In genomic region chr6:163054641-163055040, GRCh38 we compare ENCODE assay signal across 22 cellular contexts.
DNase-seq lines count a peak whose midpoint lies in the region; ATAC-seq and TF ChIP-seq lines count a peak whose summit lies in the region.
"Had no signal": no experiment of that assay in that cellular context is flagged by ENCODE, and none has a peak within 500 bp of the region (broad histone marks: within the 10 kb centered on the region; RNA-seq: fewer than 3 reads in every experiment).

No MANE protein-coding gene starts in this region.

- H2BK5ac ChIP-seq in neuronal stem cell (ENCODE audit: low read length), result no peak overlapping the region

- H3K27ac ChIP-seq in endodermal cell (ENCODE audit: low read depth, low read length), result peak overlapping the region; percentile 93
- H3K27ac ChIP-seq in neuronal stem cell (replicated peaks; ENCODE audit: low read length), result no peak overlapping the region
- no peak overlapping the region for H3K27ac ChIP-seq in PC-9
- H3K27ac ChIP-seq: 22Rv1, A549, BLaER1, GM23248, HL-60 had no signal

- H3K4me3 Mint-ChIP-seq in WTC11 (no peak overlapping the region), endodermal cell (no peak overlapping the region)
- H3K4me3 Mint-ChIP-seq: CD4-positive, CD25-positive, alpha-beta regulatory T cell; CD8-positive, alpha-beta memory T cell; HFFc6 had no signal

- H3K4me1 ChIP-seq in BE2C (no peaks in the 10 kb centered on the region), endodermal cell (ENCODE audit: control insufficient read depth, insufficient read depth, low read length) (no peaks in the 10 kb centered on the region), neuronal stem cell (ENCODE audit: control insufficient read depth in 2 of 2, insufficient read depth in 1 of 2, low read depth in 1 of 2, low read length in 2 of 2) (peaks cover 0 to 22% of the 10 kb centered on the region in 2 donors), PC-9 (replicated peaks; ENCODE audit: insufficient read depth) (no peaks in the 10 kb centered on the region)
- H3K4me1 ChIP-seq: A549, BLaER1 had no signal

- BruUV-seq in PC-9 (replicated peaks; lab: Mats Ljungman, UMichigan), result no TSS peak

- H2AFZ ChIP-seq in neuronal stem cell (ENCODE audit: low read length), result peak overlapping the region; percentile 32
- no peak overlapping the region for H2AFZ ChIP-seq in PC-9
- H2AFZ ChIP-seq: GM23248 had no signal

- POLR2A ChIA-PET in WTC11 (lab: Charles Lee), result no interaction called here
- POLR2A ChIA-PET in PC-9 (lab: Charles Lee; ENCODE audit: unreplicated experiment), result no interaction called here

- H4K8ac ChIP-seq in neuronal stem cell (ENCODE audit: low read depth, low read length), result no peak overlapping the region

- H3K27me3 Mint-ChIP-seq in WTC11 (ENCODE audit: low read depth) (no peaks in the 10 kb centered on the region), endodermal cell (ENCODE audit: insufficient read depth) (no peaks in the 10 kb centered on the region)
- H3K27me3 Mint-ChIP-seq: CD4-positive, CD25-positive, alpha-beta regulatory T cell; CD8-positive, alpha-beta memory T cell had no signal

- H3K9me3 ChIP-seq in BE2C (no peaks in the 10 kb centered on the region), endodermal cell (ENCODE audit: control insufficient read depth, low read length) (no peaks in the 10 kb centered on the region), neuronal stem cell (replicated peaks in 1 of 2; ENCODE audit: control insufficient read depth in 2 of 2, insufficient read depth in 1 of 2, low read depth in 1 of 2, low read length in 2 of 2) (peaks cover 0 to 29% of the 10 kb centered on the region in 2 donors), PC-9 (ENCODE audit: insufficient read depth, low read depth) (no peaks in the 10 kb centered on the region)
- H3K9me3 ChIP-seq: A549 had no signal

- H2BK120ac ChIP-seq in neuronal stem cell (ENCODE audit: low read depth, low read length), result no peak overlapping the region

- no peaks in the 10 kb centered on the region for H3K79me2 ChIP-seq in PC-9 (ENCODE audit: low read depth)

- no peak overlapping the region for H4K91ac ChIP-seq in neuronal stem cell (ENCODE audit: low read depth, low read length, poor library complexity)

- H3K9me3 Mint-ChIP-seq in WTC11 (peaks cover 23% of the 10 kb centered on the region), endodermal cell (peaks cover 5% of the 10 kb centered on the region)

- ATAC-seq in WTC11, result peak; percentile 48
- ATAC-seq in left colon, result no peak
- ATAC-seq: A549, HCT116 had no signal

- no peaks in the 10 kb centered on the region for H4K20me1 ChIP-seq in PC-9 (ENCODE audit: insufficient read depth)
- H4K20me1 ChIP-seq: BLaER1 had no signal

- peak overlapping the region; percentile 34 for H2AK5ac ChIP-seq in neuronal stem cell (ENCODE audit: low read depth, low read length)

- no peak overlapping the region for H3K14ac ChIP-seq in neuronal stem cell (ENCODE audit: low read length)

- H3K27me3 ChIP-seq in BE2C, result no peaks in the 10 kb centered on the region
- H3K27me3 ChIP-seq in endodermal cell (ENCODE audit: control insufficient read depth, insufficient read depth, low read length, poor library complexity, severe bottlenecking), result no peaks in the 10 kb centered on the region
- H3K27me3 ChIP-seq in neuronal stem cell (ENCODE audit: control insufficient read depth in 3 of 3, insufficient read depth in 3 of 3, low read depth in 1 of 3, low read length in 3 of 3), result no peaks in the 10 kb centered on the region
- peaks cover 33% of the 10 kb centered on the region; the same call in 1 of the 2 replicates for H3K27me3 ChIP-seq in PC-9 (ENCODE audit: insufficient read depth, low read depth)
- H3K27me3 ChIP-seq: BLaER1 had no signal

- no peaks in the 10 kb centered on the region for H3K9me2 ChIP-seq in PC-9 (ENCODE audit: insufficient read depth)

- no peak overlapping the region for H3K9ac ChIP-seq in endodermal cell (ENCODE audit: extremely low read depth, low read length, poor library complexity, severe bottlenecking)
- H3K9ac ChIP-seq in neuronal stem cell (ENCODE audit: low read depth, low read length, poor library complexity), result no peak overlapping the region
- H3K9ac ChIP-seq: BLaER1, GM23248 had no signal

- no peaks in the 10 kb centered on the region for H3F3A ChIP-seq in PC-9 (ENCODE audit: insufficient read depth, low read depth)

- CTCF ChIA-PET in WTC11 (lab: Charles Lee) (no interaction called here), PC-9 (lab: Charles Lee) (no interaction called here)

- H2BK15ac ChIP-seq in neuronal stem cell (ENCODE audit: low read length), result no peak overlapping the region

- peak overlapping the region; percentile 9 for H3K23ac ChIP-seq in neuronal stem cell (ENCODE audit: low read depth, low read length, poor library complexity)

- H3K18ac ChIP-seq in neuronal stem cell (ENCODE audit: low read length), result peak overlapping the region; percentile 57

- H3K27ac Mint-ChIP-seq in WTC11 (no peak overlapping the region), endodermal cell (no peak overlapping the region)
- H3K27ac Mint-ChIP-seq: CD4-positive, CD25-positive, alpha-beta regulatory T cell; CD8-positive, alpha-beta memory T cell; HFFc6 had no signal

- H3K36me3 ChIP-seq in BE2C (no peaks in the 10 kb centered on the region), endodermal cell (ENCODE audit: control insufficient read depth, insufficient read depth, low read length) (no peaks in the 10 kb centered on the region), neuronal stem cell (replicated peaks in 1 of 2; ENCODE audit: control insufficient read depth in 2 of 2, insufficient read depth in 2 of 2, low read length in 2 of 2) (no peaks in the 10 kb centered on the region), PC-9 (ENCODE audit: low read depth) (no peaks in the 10 kb centered on the region)
- H3K36me3 ChIP-seq: BLaER1 had no signal

- TF ChIP-seq CTCF in BE2C (IDR thresholded peaks at IDR 0.05; ENCODE audit: low read depth, low read length), result no peak
- TF ChIP-seq CTCF in WTC11 (IDR thresholded peaks at IDR 0.05), result no peak
- no peak for TF ChIP-seq CTCF in endodermal cell (conservative IDR thresholded peaks at IDR 0.05)
- TF ChIP-seq CTCF in PC-9 (conservative IDR thresholded peaks at IDR 0.05), result no peak

- H3K79me1 ChIP-seq in neuronal stem cell (ENCODE audit: low read depth, low read length), result no peaks in the 10 kb centered on the region

- peak; percentile 13 for DNase-seq in BE2C
- DNase-seq in WTC11 (ENCODE audit: low spot score), result no peak
- DNase-seq in endodermal cell, result no peak
- no peak for DNase-seq in neuronal stem cell (ENCODE audit: low spot score)
- no peak for DNase-seq in dermis blood vessel endothelial cell
- no peak for DNase-seq in left colon
- DNase-seq in PC-9, result no peak
- DNase-seq: AML-193; CD4-positive, CD25-positive, alpha-beta regulatory T cell; CD8-positive, alpha-beta memory T cell; COR-L47; DMS 273 treated with DMSO at 0.1 percent for 48 hours; DMS53; DND-41; GM23248; H7; HFFc6 had no signal

- 97 to 100% methylated on average over 1 to 5 of the region's 5 CpGs for WGBS in endodermal cell (ENCODE audit: insufficient coverage in 1 of 2, insufficient read length in 1 of 2), 2 experiments
- no CpG with 5 or more reads among the region's 5 CpGs for whole genome bisulfite sequencing in neuronal stem cell (ENCODE audit: extremely low coverage in 2 of 2, insufficient read length in 2 of 2, insufficient replicate concordance in 1 of 2), 2 donors

- H3K36me3 Mint-ChIP-seq in WTC11, result peaks cover 6% of the 10 kb centered on the region
- no peaks in the 10 kb centered on the region for H3K36me3 Mint-ChIP-seq in endodermal cell (ENCODE audit: low read depth)
- H3K36me3 Mint-ChIP-seq: CD4-positive, CD25-positive, alpha-beta regulatory T cell; CD8-positive, alpha-beta memory T cell had no signal

- H3K4me2 ChIP-seq in neuronal stem cell (ENCODE audit: insufficient read depth, low read length, poor library complexity, severe bottlenecking) (no peak overlapping the region), PC-9 (no peak overlapping the region)
- H3K4me2 ChIP-seq: A549, BLaER1 had no signal

- H3K4me3 ChIP-seq in BE2C (ENCODE audit: low read depth, low read length), result no peak overlapping the region
- no peak overlapping the region for H3K4me3 ChIP-seq in endodermal cell (ENCODE audit: low read length)
- peak overlapping the region in 1 of 2 donors; percentile 18 for H3K4me3 ChIP-seq in neuronal stem cell (ENCODE audit: low read length in 2 of 2)
- no peak overlapping the region for H3K4me3 ChIP-seq in PC-9
- H3K4me3 ChIP-seq: A549, BLaER1, GM23248 had no signal

- H2BK12ac ChIP-seq in neuronal stem cell (ENCODE audit: low read length), result no peak overlapping the region

- H3K4me1 Mint-ChIP-seq in WTC11 (peaks cover 6% of the 10 kb centered on the region; the same call in 1 of the 2 replicates), endodermal cell (no peaks in the 10 kb centered on the region)
- H3K4me1 Mint-ChIP-seq: CD4-positive, CD25-positive, alpha-beta regulatory T cell; CD8-positive, alpha-beta memory T cell had no signal

- intact Hi-C loops in left colon (cut with DNase I, micrococcal nuclease), result no loop called here
- intact Hi-C loops in PC-9 (cut with micrococcal nuclease; ENCODE audit: unreplicated experiment), result no loop called here

- H3K4ac ChIP-seq in neuronal stem cell (ENCODE audit: low read length), result no peak overlapping the region

TF ChIP-seq in WTC11, 78 proteins besides CTCF, POLR2A, EP300 and RAD21 (continues in another document):
- no peak for TF ChIP-seq ZNF396 (CRISPR knock-in tag; IDR thresholded peaks at IDR 0.05; ENCODE audit: borderline replicate concordance)
